26 cellular contexts compared by ENCODE assay signal in genomic region chr3:141710121-141710520, GRCh38. TPM values are rescaled to one million over a fixed set of nuclear protein-coding genes. Genes with fewer than 3 reads are reported as not detected.
DNase-seq lines count a peak whose midpoint lies in the region; ATAC-seq, FAIRE-seq and TF ChIP-seq lines count a peak whose summit lies in the region.
"Had no signal": no experiment of that assay in that cellular context is flagged by ENCODE, and none has a peak within 500 bp of the region (broad histone marks: within the 10 kb centered on the region; RNA-seq: fewer than 3 reads in every experiment).

No MANE protein-coding gene starts in this region.

- H3K36me3 ChIP-seq in HepG2 (replicated peaks in 1 of 2; ENCODE audit: control insufficient read depth in 1 of 2, insufficient read depth in 2 of 2, low read length in 2 of 2) (no peaks in the 10 kb centered on the region), right lobe of liver (no peaks in the 10 kb centered on the region), esophagus muscularis mucosa (no peaks in the 10 kb centered on the region), spleen (no peaks in the 10 kb centered on the region), prostate gland (no peaks in the 10 kb centered on the region)
- H3K36me3 ChIP-seq: HAP-1 had no signal

- H3K79me2 ChIP-seq in HepG2 (ENCODE audit: insufficient read depth, low read length), result no peaks in the 10 kb centered on the region

- BruUV-seq in HepG2 (replicated peaks; lab: Mats Ljungman, UMichigan), result no TSS peak

- TF ChIP-seq POLR2A in HepG2 (IDR thresholded peaks at IDR 0.05; ENCODE audit: insufficient read depth in 1 of 2, low read depth in 2 of 2, low read length in 2 of 2), result no peak
- TF ChIP-seq POLR2A in right lobe of liver (IDR thresholded peaks at IDR 0.05), result no peak
- no peak for TF ChIP-seq POLR2A in esophagus muscularis mucosa (IDR thresholded peaks at IDR 0.05; ENCODE audit: low read depth)
- no peak for TF ChIP-seq POLR2A in spleen (IDR thresholded peaks at IDR 0.05)
- no peak for TF ChIP-seq POLR2A in prostate gland (IDR thresholded peaks at IDR 0.05)

- H3K9ac ChIP-seq in HepG2 (ENCODE audit: insufficient read depth, low read depth, low read length), result no peak overlapping the region

- 68% methylated on average over 6 of the region's 6 CpGs for WGBS in HepG2 (ENCODE audit: low lambda C conversion rate)
- WGBS in right lobe of liver (ENCODE audit: insufficient coverage, low coverage, low lambda C conversion rate, missing lambda C conversion rate), result 81% methylated on average over 4 of the region's 6 CpGs
- 93% methylated on average over 6 of the region's 6 CpGs for WGBS in esophagus muscularis mucosa
- WGBS in spleen, 5 donors, result 84 to 96% (median 92%) methylated on average over 6 of the region's 6 CpGs
- 91% methylated on average over 6 of the region's 6 CpGs for WGBS in prostate gland

- no peak overlapping the region for H2AFZ ChIP-seq in HepG2 (ENCODE audit: low read length)
- H2AFZ ChIP-seq: GM23338 had no signal

- peaks cover 14% of the 10 kb centered on the region for H3K4me1 ChIP-seq in HepG2 (ENCODE audit: insufficient read depth, low read length)
- H3K4me1 ChIP-seq in right lobe of liver, result no peaks in the 10 kb centered on the region
- peaks cover 0 to 7% (median 3%) of the 10 kb centered on the region in 4 donors for H3K4me1 ChIP-seq in esophagus muscularis mucosa
- peaks cover 0 to 9% (median 5%) of the 10 kb centered on the region in 6 donors for H3K4me1 ChIP-seq in spleen
- no peaks in the 10 kb centered on the region for H3K4me1 ChIP-seq in prostate gland (replicated peaks)
- H3K4me1 ChIP-seq: HAP-1 had no signal

- intact Hi-C loops in HepG2 (cut with micrococcal nuclease; ENCODE audit: unreplicated experiment) (no loop called here), right lobe of liver (cut with DNase I) (no loop called here), esophagus muscularis mucosa (cut with DNase I) (no loop called here), spleen (cut with DNase I; ENCODE audit: low total_unique reads) (no loop called here), prostate gland (cut with DNase I) (no loop called here)

- TF ChIP-seq CTCF in HepG2 (CRISPR knock-in tag; IDR thresholded peaks at IDR 0.05) (no peak), right lobe of liver (IDR thresholded peaks at IDR 0.05) (no peak), esophagus muscularis mucosa (IDR thresholded peaks at IDR 0.05) (no peak), spleen (IDR thresholded peaks at IDR 0.05 in 8 of 11, conservative IDR thresholded peaks at IDR 0.05 in 3 of 11) (no peak), prostate gland (IDR thresholded peaks at IDR 0.05) (no peak)

- FAIRE-seq in HepG2 (lab: Jason Lieb, UNC), result no peak
- FAIRE-seq: GM12892 had no signal

- TF ChIP-seq RAD21 in HepG2 (CRISPR knock-in tag; IDR thresholded peaks at IDR 0.05), result no peak

- no peak overlapping the region for H3K27ac ChIP-seq in HepG2 (ENCODE audit: extremely low read length, insufficient read depth, low read length)
- H3K27ac ChIP-seq in right lobe of liver, result no peak overlapping the region
- no peak overlapping the region for H3K27ac ChIP-seq in esophagus muscularis mucosa (replicated peaks in 1 of 4)
- H3K27ac ChIP-seq in spleen, result peak overlapping the region in 5 of 8 donors; percentile 2 to 45 (median 27)
- no peak overlapping the region for H3K27ac ChIP-seq in prostate gland
- H3K27ac ChIP-seq: 22Rv1 had no signal

- H4K20me1 ChIP-seq in HepG2 (ENCODE audit: insufficient read depth, low read length), result no peaks in the 10 kb centered on the region

- no peak overlapping the region for H3K4me3 ChIP-seq in HepG2 (replicated peaks in 1 of 3; ENCODE audit: insufficient read depth in 1 of 3, low read depth in 2 of 3, low read length in 3 of 3)
- H3K4me3 ChIP-seq in right lobe of liver, result no peak overlapping the region
- H3K4me3 ChIP-seq in esophagus muscularis mucosa, result no peak overlapping the region
- H3K4me3 ChIP-seq in spleen, result no peak overlapping the region
- H3K4me3 ChIP-seq in prostate gland, result no peak overlapping the region
- H3K4me3 ChIP-seq: GM23338, HAP-1 had no signal

- no peak overlapping the region for H3K4me2 ChIP-seq in HepG2 (ENCODE audit: low read depth, low read length)
- H3K4me2 ChIP-seq: GM23338 had no signal

- H3K9me3 ChIP-seq in HepG2 (ENCODE audit: low read length), result no peaks in the 10 kb centered on the region
- H3K9me3 ChIP-seq in right lobe of liver, result no peaks in the 10 kb centered on the region
- H3K9me3 ChIP-seq in esophagus muscularis mucosa, result no peaks in the 10 kb centered on the region
- H3K9me3 ChIP-seq in spleen, result peaks cover 0 to under 1% (median 0%) of the 10 kb centered on the region in 8 donors
- H3K9me3 ChIP-seq in prostate gland, result no peaks in the 10 kb centered on the region
- H3K9me3 ChIP-seq: HAP-1 had no signal

- POLR2A ChIA-PET in HepG2 (lab: Yijun Ruan, JAX), result no interaction called here

- DNase-seq in HepG2 (ENCODE audit: low spot score) (no peak), right lobe of liver (no peak), esophagus muscularis mucosa (ENCODE audit: extremely low spot score) (peak; percentile 53), spleen (no peak), HT-29 (ENCODE audit: low spot score) (no peak), prostate gland (ENCODE audit: low spot score) (no peak)
- no peak for DNase-seq in activated T-cell treated with anti-CD3 and anti-CD28 coated beads, Interleukin-2, amount 50 U/mL, for 48 hours
- DNase-seq: ACHN, DMS153, DND-41, Karpas-422, NCI-H1092, NCI-H1436, NCI-H187, NCI-H2081 treated with DMSO at 0.1 percent for 48 hours, NCI-H2171, NCI-H510A, NCI-H69, Right ventricle myocardium superior, RPMI8226 had no signal

- ATAC-seq in HepG2, result no peak
- no peak for ATAC-seq in right lobe of liver
- ATAC-seq: GM23338 had no signal

- in situ Hi-C loops in HepG2 (cut with HindIII; ENCODE audit: extremely low pct_ligation_motif_present, low pct_unique_long_range_greater_than_20kb), result no loop called here

- TF ChIP-seq EP300 in HepG2 (IDR thresholded peaks at IDR 0.05; ENCODE audit: low read depth in 2 of 2, low read length in 2 of 2) (no peak), HepG2 (CRISPR knock-in tag; IDR thresholded peaks at IDR 0.05; ENCODE audit: borderline replicate concordance) (no peak), esophagus muscularis mucosa (IDR thresholded peaks at IDR 0.05) (no peak)

- CTCF ChIA-PET in HepG2 (lab: Yijun Ruan, JAX; ENCODE audit: low intra/inter-chr PET ratio, low total read pairs), result no interaction called here

- H3K27me3 ChIP-seq in HepG2 (ENCODE audit: control insufficient read depth in 1 of 2, insufficient read depth in 2 of 2, low read length in 2 of 2) (peaks cover 0 to 1% of the 10 kb centered on the region in 2 experiments; a peak in 1 of 5 replicates), right lobe of liver (no peaks in the 10 kb centered on the region), esophagus muscularis mucosa (no peaks in the 10 kb centered on the region), spleen (replicated peaks in 1 of 7) (no peaks in the 10 kb centered on the region), prostate gland (replicated peaks; ENCODE audit: insufficient read depth) (no peaks in the 10 kb centered on the region)

RNA-seq across cellular contexts. Expression of gene RNF7, which starts 28.0 kb away (rescaled TPM):
- 94.7 and 102 TPM in 2 replicates for total RNA-seq in HepG2 (2016; rRNA removed; fragmentation: Illumina TruSeq; extraction: Trizol)
- 237 and 254 TPM in 2 replicates for total RNA-seq in HepG2 (2016; cell fraction: cytosol; rRNA removed; fragmentation: Illumina TruSeq; extraction: Trizol; ENCODE audit: low read depth)
- total RNA-seq in HepG2 (2016; cell fraction: insoluble cytoplasmic fraction; rRNA removed; fragmentation: Illumina TruSeq; extraction: Trizol), result 97.5 and 99.9 TPM in 2 replicates
- 254 and 267 TPM in 2 replicates for total RNA-seq in HepG2 (2016; cell fraction: membrane; rRNA removed; fragmentation: Illumina TruSeq; extraction: Trizol)
- 38.0 and 46.0 TPM in 2 replicates for total RNA-seq in HepG2 (2016; cell fraction: nucleus; rRNA removed; fragmentation: Illumina TruSeq; extraction: Trizol)
- polyA plus RNA-seq in HepG2 (2011; rRNA removed), result 51.6 and 66.4 TPM in 2 replicates
- 79.3 and 107 TPM in 2 replicates for polyA plus RNA-seq in HepG2 (2011; cell fraction: cytosol; rRNA removed)
- 10.7 and 18.5 TPM in 2 replicates for polyA plus RNA-seq in HepG2 (2011; cell fraction: nucleus; rRNA removed)
- 84.0 and 95.6 TPM in 2 replicates for polyA plus RNA-seq in HepG2 (2012)
- 355 and 363 TPM in 2 replicates for polyA plus RNA-seq in HepG2 (2016; cell fraction: cytosol; fragmentation: Illumina TruSeq; extraction: Trizol; ENCODE audit: low read depth)
- polyA plus RNA-seq in HepG2 (2016; cell fraction: insoluble cytoplasmic fraction; fragmentation: Illumina TruSeq; extraction: Trizol; ENCODE audit: low read depth), result 109 and 111 TPM in 2 replicates
- polyA plus RNA-seq in HepG2 (2016; cell fraction: membrane; fragmentation: Illumina TruSeq; extraction: Trizol; ENCODE audit: low read depth), result 266 and 280 TPM in 2 replicates
- polyA plus RNA-seq in HepG2 (2016; cell fraction: nucleus; fragmentation: Illumina TruSeq; extraction: Trizol; ENCODE audit: insufficient read depth, low read depth), result 65.3 and 74.1 TPM in 2 replicates
- 16.0 and 16.9 TPM in 2 replicates for polyA minus RNA-seq in HepG2 (2011; rRNA and poly(A)+ RNA removed; ENCODE audit: low replicate concordance)
- polyA minus RNA-seq in HepG2 (2011; cell fraction: cytosol; rRNA and poly(A)+ RNA removed), result 12.8 and 20.9 TPM in 2 replicates
- polyA minus RNA-seq in HepG2 (2011; cell fraction: nucleus; rRNA and poly(A)+ RNA removed), result 13.5 and 25.4 TPM in 2 replicates
- total RNA-seq in right lobe of liver, result 10 to 100 TPM; 31.0 to 41.1 (median 34.2) TPM
- 100 to 1,000 TPM in 1 of 4 donors, 10 to 100 TPM in 3; 47.2 to 107 (median 80.2) TPM for total RNA-seq in esophagus muscularis mucosa
- 10 to 100 TPM; 42.5 to 66.1 (median 55.9) TPM for total RNA-seq in spleen
- 100 to 1,000 TPM in 2 of 3 donors, 10 to 100 TPM in 1; 93.9 to 117 (median 104) TPM for polyA plus RNA-seq in spleen
- total RNA-seq in HT-29 (2014; rRNA removed; shearing (Covaris generic)), result 27.7 and 28.8 TPM in 2 replicates
- 10 to 100 TPM; 68.5 to 92.4 TPM for total RNA-seq in prostate gland

RNA-seq across cellular contexts. Expression of gene GRK7, which starts 53.1 kb away (rescaled TPM):
- not detected in 2 replicates for total RNA-seq in HepG2 (2016; rRNA removed; fragmentation: Illumina TruSeq; extraction: Trizol)
- not detected in 2 replicates for total RNA-seq in HepG2 (2016; cell fraction: cytosol; rRNA removed; fragmentation: Illumina TruSeq; extraction: Trizol; ENCODE audit: low read depth)
- not detected in 2 replicates for total RNA-seq in HepG2 (2016; cell fraction: insoluble cytoplasmic fraction; rRNA removed; fragmentation: Illumina TruSeq; extraction: Trizol)
- not detected in 2 replicates for total RNA-seq in HepG2 (2016; cell fraction: membrane; rRNA removed; fragmentation: Illumina TruSeq; extraction: Trizol)
- not detected in 2 replicates for total RNA-seq in HepG2 (2016; cell fraction: nucleus; rRNA removed; fragmentation: Illumina TruSeq; extraction: Trizol)
- not detected in 2 replicates for polyA plus RNA-seq in HepG2 (2011; rRNA removed)
- not detected in 2 replicates for polyA plus RNA-seq in HepG2 (2011; cell fraction: cytosol; rRNA removed)
- polyA plus RNA-seq in HepG2 (2011; cell fraction: nucleus; rRNA removed), result not detected in 2 replicates
- not detected in 2 replicates for polyA plus RNA-seq in HepG2 (2012)
- not detected in 2 replicates for polyA plus RNA-seq in HepG2 (2016; cell fraction: cytosol; fragmentation: Illumina TruSeq; extraction: Trizol; ENCODE audit: low read depth)
- not detected in 2 replicates for polyA plus RNA-seq in HepG2 (2016; cell fraction: insoluble cytoplasmic fraction; fragmentation: Illumina TruSeq; extraction: Trizol; ENCODE audit: low read depth)
- polyA plus RNA-seq in HepG2 (2016; cell fraction: membrane; fragmentation: Illumina TruSeq; extraction: Trizol; ENCODE audit: low read depth), result not detected in 2 replicates
- not detected in 2 replicates for polyA plus RNA-seq in HepG2 (2016; cell fraction: nucleus; fragmentation: Illumina TruSeq; extraction: Trizol; ENCODE audit: insufficient read depth, low read depth)
- 0.05 TPM in 1 of 2 replicates, not detected in the other for polyA minus RNA-seq in HepG2 (2011; rRNA and poly(A)+ RNA removed; ENCODE audit: low replicate concordance)
- polyA minus RNA-seq in HepG2 (2011; cell fraction: cytosol; rRNA and poly(A)+ RNA removed), result not detected in 2 replicates
- polyA minus RNA-seq in HepG2 (2011; cell fraction: nucleus; rRNA and poly(A)+ RNA removed), result not detected in 2 replicates
- total RNA-seq in right lobe of liver, result under 1 TPM in 1 of 6 experiments, not detected in 5; 0.06 TPM
- under 1 TPM in 1 of 4 donors, not detected in 3; 0.11 TPM for total RNA-seq in esophagus muscularis mucosa
- under 1 TPM in 3 of 7 donors, not detected in 4; 0.14 to 0.26 (median 0.20) TPM for total RNA-seq in spleen
- under 1 TPM in 2 of 3 donors, not detected in 1; 0.02 to 0.07 TPM for polyA plus RNA-seq in spleen
- total RNA-seq in HT-29 (2014; rRNA removed; shearing (Covaris generic)), result 0.03 TPM in 1 of 2 replicates, not detected in the other
- total RNA-seq in prostate gland, result under 1 TPM in 1 of 2 donors, not detected in 1; 0.17 TPM
- total RNA-seq: GM23338, Right ventricle myocardium superior, SK-MEL-5 had no signal
- polyA plus RNA-seq: BJ, GM23338 had no signal

Comparison
In these comparisons a context has a peak if more than half of its experiments do, and no peak if none do; other contexts are left out.
1. H3K27ac ChIP-seq: peak in spleen (5 of 8); none in HepG2 (single experiment), right lobe of liver (0 of 3), esophagus muscularis mucosa (0 of 4) and prostate gland (0 of 2).